In genomic region chr6:97102152-97102790, GRCh38 we compare ENCODE assay signal across 16 cellular contexts.
DNase-seq lines count a peak whose midpoint lies in the region; ATAC-seq and TF ChIP-seq lines count a peak whose summit lies in the region.
"Had no signal": no experiment of that assay in that cellular context is flagged by ENCODE, and none has a peak within 500 bp of the region (broad histone marks: within the 10 kb centered on the region; RNA-seq: fewer than 3 reads in every experiment).

No MANE protein-coding gene starts in this region.

- TF ChIP-seq CTCF in CD8-positive, alpha-beta T cell (IDR thresholded peaks at IDR 0.05) = no peak

- H3K36me3 ChIP-seq in CD8-positive, alpha-beta T cell (ENCODE audit: insufficient read depth, low read length) = no peaks in the 10 kb centered on the region

- intact Hi-C loops in activated CD4-positive, alpha-beta T cell treated with anti-CD3 and anti-CD28 coated beads, Interleukin-2, amount 10 ng/mL, durations not matched to agents 24 days and 14 days (cut with micrococcal nuclease) = no loop called here
- intact Hi-C loops in left cardiac atrium (cut with DNase I) = no loop called here
- intact Hi-C loops in CD8-positive, alpha-beta T cell (cut with DNase I, micrococcal nuclease) = no loop called here

- no peaks in the 10 kb centered on the region for H3K27me3 Mint-ChIP-seq in activated CD4-positive, alpha-beta T cell treated with anti-CD3 and anti-CD28 coated beads, Interleukin-2, amount 10 ng/mL, durations not matched to agents 24 days and 14 days
- no peaks in the 10 kb centered on the region for H3K27me3 Mint-ChIP-seq in CD8-positive, alpha-beta T cell (ENCODE audit: low read depth)

- H3K27ac ChIP-seq in cingulate gyrus (ENCODE audit: low read depth, low read length) (peak overlapping the region; percentile 24), layer of hippocampus (ENCODE audit: low read depth, low read length) (peak overlapping the region; percentile 2), substantia nigra (ENCODE audit: low read depth, low read length, poor library complexity, severe bottlenecking) (peak overlapping the region; percentile 33)
- H3K27ac ChIP-seq in CD8-positive, alpha-beta T cell (ENCODE audit: low read depth, low read length) = no peak overlapping the region
- H3K27ac ChIP-seq: HL-60 had no signal

- ATAC-seq in left cardiac atrium = no peak
- no peak for ATAC-seq in CD8-positive, alpha-beta T cell

- peak; percentile 13 for DNase-seq in activated CD4-positive, alpha-beta T cell treated with anti-CD3 and anti-CD28 coated beads, Interleukin-2, amount 10 ng/mL, durations not matched to agents 24 days and 14 days
- DNase-seq in activated CD4-positive, alpha-beta T cell treated with anti-CD3 and anti-CD28 coated beads, Interleukin-2, amount 50 U/mL, for 48 hours = no peak
- peak in 11 of 49 donors; percentile 6 to 54 (median 12) for DNase-seq in substantia nigra (lab: John Stamatoyannopoulos, UW)
- DNase-seq in stimulated activated CD4-positive, alpha-beta T cell treated with anti-CD3 and anti-CD28 coated beads, Interleukin-4, amount 100 ng/mL, for 4 hours = no peak
- no peak for DNase-seq in left cardiac atrium
- DNase-seq in CD8-positive, alpha-beta T cell = no peak
- DNase-seq: 8988T; CD4-positive, alpha-beta memory T cell; DMS79; H9; NCI-H187; NCI-H226; NCI-H524 treated with DMSO at 0.1 percent for 48 hours had no signal

- H3K4me3 ChIP-seq in CD8-positive, alpha-beta T cell (ENCODE audit: low read depth, low read length) = no peak overlapping the region

- no peaks in the 10 kb centered on the region for H3K9me3 Mint-ChIP-seq in activated CD4-positive, alpha-beta T cell treated with anti-CD3 and anti-CD28 coated beads, Interleukin-2, amount 10 ng/mL, durations not matched to agents 24 days and 14 days
- H3K9me3 Mint-ChIP-seq in CD8-positive, alpha-beta T cell = no peaks in the 10 kb centered on the region
- H3K9me3 Mint-ChIP-seq: CD4-positive, alpha-beta memory T cell; H9 had no signal

- H3K27ac Mint-ChIP-seq in activated CD4-positive, alpha-beta T cell treated with anti-CD3 and anti-CD28 coated beads, Interleukin-2, amount 10 ng/mL, durations not matched to agents 24 days and 14 days = no peak overlapping the region
- no peak overlapping the region for H3K27ac Mint-ChIP-seq in CD8-positive, alpha-beta T cell
- H3K27ac Mint-ChIP-seq: CD4-positive, alpha-beta memory T cell; H9 had no signal

- no peaks in the 10 kb centered on the region for H3K9me3 ChIP-seq in CD8-positive, alpha-beta T cell (ENCODE audit: low read length)

- no peaks in the 10 kb centered on the region for H3K36me3 Mint-ChIP-seq in activated CD4-positive, alpha-beta T cell treated with anti-CD3 and anti-CD28 coated beads, Interleukin-2, amount 10 ng/mL, durations not matched to agents 24 days and 14 days (ENCODE audit: low read depth)
- peaks cover 5% of the 10 kb centered on the region for H3K36me3 Mint-ChIP-seq in CD8-positive, alpha-beta T cell

- no peaks in the 10 kb centered on the region for H3K4me1 ChIP-seq in CD8-positive, alpha-beta T cell (ENCODE audit: insufficient read depth, low read length)

- H3K4me3 Mint-ChIP-seq in activated CD4-positive, alpha-beta T cell treated with anti-CD3 and anti-CD28 coated beads, Interleukin-2, amount 10 ng/mL, durations not matched to agents 24 days and 14 days = no peak overlapping the region
- no peak overlapping the region for H3K4me3 Mint-ChIP-seq in CD8-positive, alpha-beta T cell
- H3K4me3 Mint-ChIP-seq: CD4-positive, alpha-beta memory T cell; H9 had no signal

- no peaks in the 10 kb centered on the region for H3K27me3 ChIP-seq in layer of hippocampus (ENCODE audit: control insufficient read depth, insufficient read depth, low read length)
- no peaks in the 10 kb centered on the region for H3K27me3 ChIP-seq in CD8-positive, alpha-beta T cell (ENCODE audit: insufficient read depth, low read length)

- POLR2A ChIA-PET in CD8-positive, alpha-beta T cell (lab: Charles Lee) = no interaction called here

- H3K4me1 Mint-ChIP-seq in activated CD4-positive, alpha-beta T cell treated with anti-CD3 and anti-CD28 coated beads, Interleukin-2, amount 10 ng/mL, durations not matched to agents 24 days and 14 days = peaks cover 4% of the 10 kb centered on the region
- H3K4me1 Mint-ChIP-seq in CD8-positive, alpha-beta T cell (ENCODE audit: low read depth) = peaks cover 4% of the 10 kb centered on the region

- CTCF ChIA-PET in CD8-positive, alpha-beta T cell (lab: Charles Lee) = no interaction called here
